14 cellular contexts compared by ENCODE assay signal in genomic region chr1:54812801-54813478, GRCh38. TPM values are rescaled to one million over a fixed set of nuclear protein-coding genes. Genes with fewer than 3 reads are reported as not detected.
DNase-seq lines count a peak whose midpoint lies in the region; ATAC-seq and TF ChIP-seq lines count a peak whose summit lies in the region.
"Had no signal": no experiment of that assay in that cellular context is flagged by ENCODE, and none has a peak within 500 bp of the region (broad histone marks: within the 10 kb centered on the region; RNA-seq: fewer than 3 reads in every experiment).

No MANE protein-coding gene starts in this region.

- no peaks in the 10 kb centered on the region for H3K27me3 Mint-ChIP-seq in activated T-cell treated with anti-CD3 and anti-CD28 coated beads, Interleukin-2, amount 50 U/mL, for 4 hours (ENCODE audit: low read depth)

- H3K9me3 Mint-ChIP-seq in activated T-cell treated with anti-CD3 and anti-CD28 coated beads, Interleukin-2, amount 50 U/mL, for 4 hours: no peaks in the 10 kb centered on the region
- no peaks in the 10 kb centered on the region for H3K9me3 Mint-ChIP-seq in stimulated activated effector memory CD8-positive, alpha-beta T cell treated with anti-CD3 and anti-CD28 coated beads, Interleukin-12 subunit alpha, Interleukin-12 subunit beta, amount 100 ng/mL, for 72 hours
- H3K9me3 Mint-ChIP-seq: mesothelial cell of epicardium had no signal

- no peak overlapping the region for H3K27ac ChIP-seq in coronary artery

- no peak overlapping the region for H3K4me3 ChIP-seq in coronary artery
- H3K4me3 ChIP-seq: MG63 had no signal

- no peak for TF ChIP-seq CTCF in coronary artery (IDR thresholded peaks at IDR 0.05)

- DNase-seq in activated T-cell treated with anti-CD3 and anti-CD28 coated beads, Interleukin-2, amount 50 U/mL, for 48 hours: peak; percentile 11 to 15
- no peak for DNase-seq in activated T-cell treated with anti-CD3 and anti-CD28 coated beads, Interleukin-2, amount 50 U/mL, for 4 hours
- peak; percentile 58 for DNase-seq in coronary artery (ENCODE audit: low spot score)
- peak in 1 of 2 donors; percentile 54 for DNase-seq in stimulated activated effector memory CD8-positive, alpha-beta T cell treated with anti-CD3 and anti-CD28 coated beads, Interleukin-12 subunit alpha, Interleukin-12 subunit beta, amount 100 ng/mL, for 72 hours (ENCODE audit: low spot score in 2 of 2)
- DNase-seq in activated gamma-delta T cell treated with Interleukin-2 at 50 U/mL for 16 hours: no peak
- DNase-seq: MG63, NCI-H1930, NCI-H774 had no signal

- no peak for ATAC-seq in activated T-cell treated with anti-CD3 and anti-CD28 coated beads, Interleukin-2, amount 50 U/mL, for 4 hours
- peak; percentile 51 for ATAC-seq in HG02981 (IDR thresholded peaks at IDR 0.05; ENCODE audit: unreplicated experiment)
- ATAC-seq in stimulated activated effector memory CD8-positive, alpha-beta T cell treated with anti-CD3 and anti-CD28 coated beads, Interleukin-12 subunit alpha, Interleukin-12 subunit beta, amount 100 ng/mL, for 72 hours: peak; percentile 58
- ATAC-seq in HG03439 (IDR thresholded peaks at IDR 0.05; ENCODE audit: unreplicated experiment): no peak
- ATAC-seq in HG02571 (IDR thresholded peaks at IDR 0.05; ENCODE audit: unreplicated experiment): no peak

- H3K4me3 Mint-ChIP-seq in activated T-cell treated with anti-CD3 and anti-CD28 coated beads, Interleukin-2, amount 50 U/mL, for 4 hours: no peak overlapping the region
- no peak overlapping the region for H3K4me3 Mint-ChIP-seq in stimulated activated effector memory CD8-positive, alpha-beta T cell treated with anti-CD3 and anti-CD28 coated beads, Interleukin-12 subunit alpha, Interleukin-12 subunit beta, amount 100 ng/mL, for 72 hours
- H3K4me3 Mint-ChIP-seq: activated naive CD8-positive, alpha-beta T cell; mesothelial cell of epicardium had no signal

- H3K27ac Mint-ChIP-seq in stimulated activated effector memory CD8-positive, alpha-beta T cell treated with anti-CD3 and anti-CD28 coated beads, Interleukin-12 subunit alpha, Interleukin-12 subunit beta, amount 100 ng/mL, for 72 hours: peak overlapping the region; percentile 65
- H3K27ac Mint-ChIP-seq: activated naive CD8-positive, alpha-beta T cell; mesothelial cell of epicardium had no signal

- no peaks in the 10 kb centered on the region for H3K36me3 Mint-ChIP-seq in activated T-cell treated with anti-CD3 and anti-CD28 coated beads, Interleukin-2, amount 50 U/mL, for 4 hours (ENCODE audit: insufficient read depth)
- no peaks in the 10 kb centered on the region for H3K36me3 Mint-ChIP-seq in stimulated activated effector memory CD8-positive, alpha-beta T cell treated with anti-CD3 and anti-CD28 coated beads, Interleukin-12 subunit alpha, Interleukin-12 subunit beta, amount 100 ng/mL, for 72 hours
- H3K36me3 Mint-ChIP-seq: activated naive CD8-positive, alpha-beta T cell; mesothelial cell of epicardium had no signal

- no peaks in the 10 kb centered on the region for H3K4me1 Mint-ChIP-seq in activated T-cell treated with anti-CD3 and anti-CD28 coated beads, Interleukin-2, amount 50 U/mL, for 4 hours (ENCODE audit: low read depth)
- H3K4me1 Mint-ChIP-seq in stimulated activated effector memory CD8-positive, alpha-beta T cell treated with anti-CD3 and anti-CD28 coated beads, Interleukin-12 subunit alpha, Interleukin-12 subunit beta, amount 100 ng/mL, for 72 hours: peaks cover 44% of the 10 kb centered on the region

RNA-seq across cellular contexts. Expression of gene TTC22, which starts 11.8 kb away (rescaled TPM):
- total RNA-seq in activated T-cell treated with anti-CD3 and anti-CD28 coated beads, Interleukin-2, amount 50 U/mL, for 4 hours: 1 to 10 TPM; 1.9 to 2.8 (median 2.0) TPM
- total RNA-seq: HT1080 had no signal

RNA-seq across cellular contexts. Expression of gene PARS2, which starts 48.6 kb away (rescaled TPM):
- 1 to 10 TPM; 5.5 to 7.9 (median 6.1) TPM for total RNA-seq in activated T-cell treated with anti-CD3 and anti-CD28 coated beads, Interleukin-2, amount 50 U/mL, for 4 hours

Comparison
In these comparisons a context has a peak if more than half of its experiments do, and no peak if none do; other contexts are left out.
1. DNase-seq: peak in activated T-cell treated with anti-CD3 and anti-CD28 coated beads, Interleukin-2, amount 50 U/mL, for 48 hours (2 of 2) and coronary artery (single experiment); none in activated T-cell treated with anti-CD3 and anti-CD28 coated beads, Interleukin-2, amount 50 U/mL, for 4 hours (single experiment) and activated gamma-delta T cell treated with Interleukin-2 at 50 U/mL for 16 hours (single experiment).
2. ATAC-seq: peak in HG02981 (single experiment) and stimulated activated effector memory CD8-positive, alpha-beta T cell treated with anti-CD3 and anti-CD28 coated beads, Interleukin-12 subunit alpha, Interleukin-12 subunit beta, amount 100 ng/mL, for 72 hours (single experiment); none in activated T-cell treated with anti-CD3 and anti-CD28 coated beads, Interleukin-2, amount 50 U/mL, for 4 hours (0 of 2), HG03439 (single experiment) and HG02571 (single experiment).